9 cellular contexts compared by ENCODE assay signal in the genomic region with DNA sequence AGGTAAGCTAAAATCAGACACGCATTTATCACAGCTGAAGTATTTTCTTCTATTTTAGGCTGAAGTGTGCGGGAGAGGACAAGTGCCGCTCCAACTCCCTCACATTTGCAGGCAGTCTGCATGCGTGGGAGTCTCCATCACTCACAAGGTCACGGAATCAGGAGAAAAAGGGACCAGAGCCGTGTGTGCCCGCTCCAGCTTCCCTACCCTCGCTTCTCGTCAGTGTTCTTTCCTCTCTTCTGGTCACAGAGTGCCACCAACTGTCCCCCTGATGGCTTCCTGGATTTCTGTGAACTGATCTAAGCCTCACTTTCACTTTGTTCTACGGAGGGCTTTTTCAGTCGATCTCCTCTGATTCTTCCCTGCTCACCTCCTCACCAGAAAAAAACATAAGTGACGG.
DNase-seq lines count a peak whose midpoint lies in the region; ATAC-seq and TF ChIP-seq lines count a peak whose summit lies in the region.
"Had no signal": no experiment of that assay in that cellular context is flagged by ENCODE, and none has a peak within 500 bp of the region (broad histone marks: within the 10 kb centered on the region; RNA-seq: fewer than 3 reads in every experiment).

No MANE protein-coding gene starts in this region.

- DNase-seq in DMS79 treated with DMSO at 0.1 percent for 48 hours (lab: John Stamatoyannopoulos, UW) (peak; percentile 1), DMS79 (lab: John Stamatoyannopoulos, UW) (no peak), NCI-H510A treated with DMSO at 0.1 percent for 48 hours (lab: John Stamatoyannopoulos, UW) (peak; percentile 33), trophoblast cell (no peak), endothelial cell (ENCODE audit: low spot score) (no peak)
- no peak for DNase-seq in activated CD4-positive, CD25-positive, alpha-beta regulatory T cell (lab: John Stamatoyannopoulos, UW)

- no peaks in the 10 kb centered on the region for H3K9me3 Mint-ChIP-seq in endothelial cell (ENCODE audit: unreplicated experiment)

- H3K23ac ChIP-seq in trophoblast cell (ENCODE audit: low read length), result no peak overlapping the region

- no peaks in the 10 kb centered on the region for H3K9me3 ChIP-seq in duodenal mucosa (ENCODE audit: control insufficient read depth in 1 of 2, low read length in 2 of 2)
- H3K9me3 ChIP-seq in trophoblast cell (ENCODE audit: insufficient read depth, low read depth, low read length), result no peaks in the 10 kb centered on the region

- peak; percentile 94 for ATAC-seq in HG02610 (IDR thresholded peaks at IDR 0.05; ENCODE audit: unreplicated experiment)

- no peak overlapping the region for H3K27ac ChIP-seq in duodenal mucosa (ENCODE audit: low read depth, low read length)
- H3K27ac ChIP-seq in trophoblast cell (ENCODE audit: low read depth, low read length), result no peak overlapping the region
- H3K27ac ChIP-seq: 22Rv1 had no signal

- H3K4me3 Mint-ChIP-seq in endothelial cell (ENCODE audit: unreplicated experiment), result no peak overlapping the region

- H3K36me3 Mint-ChIP-seq in endothelial cell (ENCODE audit: low read depth, unreplicated experiment), result no peaks in the 10 kb centered on the region

- H3K4me3 ChIP-seq in duodenal mucosa (ENCODE audit: low read depth in 1 of 2, low read length in 2 of 2) (peak overlapping the region; percentile 31 to 61), trophoblast cell (ENCODE audit: low read depth, low read length) (no peak overlapping the region)

- H3K4ac ChIP-seq in trophoblast cell (ENCODE audit: low read depth, low read length), result no peak overlapping the region

- no peak overlapping the region for H4K8ac ChIP-seq in trophoblast cell (ENCODE audit: low read depth, low read length)

- no CpG with 5 or more reads among the region's 12 CpGs for WGBS in trophoblast cell (ENCODE audit: extremely low coverage, insufficient coverage, insufficient read length)

- H2BK120ac ChIP-seq in trophoblast cell (ENCODE audit: insufficient read depth, low read length, poor library complexity), result no peak overlapping the region

- H3K14ac ChIP-seq in trophoblast cell (ENCODE audit: low read length), result no peak overlapping the region

- TF ChIP-seq CTCF in endothelial cell (IDR thresholded peaks at IDR 0.05; ENCODE audit: unreplicated experiment), result no peak

- no peak overlapping the region for H2BK5ac ChIP-seq in trophoblast cell (ENCODE audit: low read depth, low read length, poor library complexity)

- no peak overlapping the region for H2AFZ ChIP-seq in trophoblast cell (ENCODE audit: insufficient read depth, low read length, poor library complexity)

- H3K36me3 ChIP-seq in duodenal mucosa (ENCODE audit: control insufficient read depth in 1 of 2, insufficient read depth in 2 of 2, low read length in 2 of 2) (no peaks in the 10 kb centered on the region), trophoblast cell (ENCODE audit: control insufficient read depth in 1 of 2, insufficient read depth in 2 of 2, low read length in 2 of 2) (no peaks in the 10 kb centered on the region)

- no peak overlapping the region for H3K18ac ChIP-seq in trophoblast cell (ENCODE audit: low read length)

- H4K91ac ChIP-seq in trophoblast cell (ENCODE audit: low read depth, low read length), result no peak overlapping the region

- no peak overlapping the region for H2AK5ac ChIP-seq in trophoblast cell (ENCODE audit: low read length)

- H3K4me1 ChIP-seq in duodenal mucosa (ENCODE audit: control insufficient read depth in 1 of 2, insufficient read depth in 2 of 2, low read length in 2 of 2), result no peaks in the 10 kb centered on the region
- no peaks in the 10 kb centered on the region for H3K4me1 ChIP-seq in trophoblast cell (ENCODE audit: control insufficient read depth in 1 of 2, insufficient read depth in 2 of 2, low read length in 2 of 2)

- no peak overlapping the region for H3K27ac Mint-ChIP-seq in endothelial cell (ENCODE audit: unreplicated experiment)

- no peak overlapping the region for H4K12ac ChIP-seq in trophoblast cell (ENCODE audit: low read depth, low read length)

- no peaks in the 10 kb centered on the region for H3K79me2 ChIP-seq in trophoblast cell (ENCODE audit: control insufficient read depth, insufficient read depth, low read length, poor library complexity)

- no peaks in the 10 kb centered on the region for H3K79me1 ChIP-seq in trophoblast cell (ENCODE audit: low read length)

- no peak overlapping the region for H3K4me2 ChIP-seq in trophoblast cell (ENCODE audit: low read length)

- no peak overlapping the region for H2BK12ac ChIP-seq in trophoblast cell (ENCODE audit: low read length)

- H3K4me1 Mint-ChIP-seq in endothelial cell (ENCODE audit: unreplicated experiment), result no peaks in the 10 kb centered on the region

- no peaks in the 10 kb centered on the region for H3K27me3 ChIP-seq in duodenal mucosa (ENCODE audit: control insufficient read depth in 1 of 2, insufficient read depth in 2 of 2, low read length in 2 of 2)
- H3K27me3 ChIP-seq in trophoblast cell (ENCODE audit: insufficient read depth, low read length), result no peaks in the 10 kb centered on the region

- H3K9ac ChIP-seq in duodenal mucosa (ENCODE audit: low read depth in 1 of 2, low read length in 2 of 2), result no peak overlapping the region
- no peak overlapping the region for H3K9ac ChIP-seq in trophoblast cell (ENCODE audit: low read length)

- no peaks in the 10 kb centered on the region for H3K27me3 Mint-ChIP-seq in endothelial cell (ENCODE audit: unreplicated experiment)

Comparison
In these comparisons a context has a peak if more than half of its experiments do, and no peak if none do; other contexts are left out.
1. DNase-seq: peak in DMS79 treated with DMSO at 0.1 percent for 48 hours (single experiment) and NCI-H510A treated with DMSO at 0.1 percent for 48 hours (single experiment); none in DMS79 (single experiment), trophoblast cell (0 of 2), activated CD4-positive, CD25-positive, alpha-beta regulatory T cell (0 of 4) and endothelial cell (single experiment).